Comparison of ENCODE assay signal across 16 cellular contexts in the genomic region with DNA sequence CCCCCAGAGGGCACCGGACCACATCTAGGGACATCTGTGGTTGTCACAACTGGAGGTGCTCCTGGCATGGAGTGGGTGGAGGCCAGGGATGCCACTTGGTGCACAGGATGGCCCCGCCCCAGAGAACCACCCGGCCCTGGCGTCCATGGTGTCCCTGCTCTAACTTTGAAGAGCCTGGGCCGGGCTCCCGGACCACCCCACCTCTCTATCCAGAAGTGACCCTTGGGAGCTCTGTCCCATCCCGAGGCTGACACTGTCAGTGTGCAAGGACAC.
"Had no signal": no experiment of that assay in that cellular context is flagged by ENCODE, and none has a peak within 500 bp of the region (broad histone marks: within the 10 kb centered on the region; RNA-seq: fewer than 3 reads in every experiment).

No MANE protein-coding gene starts in this region.

- H3K27ac ChIP-seq: ovary, testis had no signal

- H3K27ac Mint-ChIP-seq: activated naive CD4-positive, alpha-beta T cell treated with anti-CD3 and anti-CD28 coated beads for 36 hours; activated T-helper 2 cell treated with anti-CD3 and anti-CD28 coated beads, Interferon-gamma antibody, Interleukin-2, Interleukin-4, amounts not matched to agents 10 μg/mL and 5 μg/mL and 100 μg/mL, durations not matched to agents 14 hours and 24 hours and 36 hours; T-helper 2 cell treated with Interferon-gamma antibody and Interleukin-4, amounts not matched to agents 5 μg/mL and 100 μg/mL, for 36 hours had no signal

- ATAC-seq: activated CD4-positive, CD25-positive, alpha-beta regulatory T cell treated with anti-CD3 and anti-CD28 coated beads, Interleukin-2, amount 50 U/mL, for 24 hours; heart right ventricle had no signal

- H3K9me3 Mint-ChIP-seq: activated naive CD4-positive, alpha-beta T cell treated with anti-CD3 and anti-CD28 coated beads for 36 hours; activated T-helper 2 cell treated with anti-CD3 and anti-CD28 coated beads, Interferon-gamma antibody, Interleukin-2, Interleukin-4, amounts not matched to agents 10 μg/mL and 5 μg/mL and 100 μg/mL, durations not matched to agents 14 hours and 24 hours and 36 hours; neural crest cell; T-helper 2 cell treated with Interferon-gamma antibody and Interleukin-4, amounts not matched to agents 5 μg/mL and 100 μg/mL, for 36 hours had no signal

- H3K4me1 Mint-ChIP-seq: neural crest cell had no signal

- H3K4me1 ChIP-seq: testis had no signal

- H3K4me3 Mint-ChIP-seq: activated naive CD4-positive, alpha-beta T cell treated with anti-CD3 and anti-CD28 coated beads for 36 hours; neural crest cell; T-helper 2 cell treated with Interferon-gamma antibody and Interleukin-4, amounts not matched to agents 5 μg/mL and 100 μg/mL, for 36 hours had no signal

- H3K9me3 ChIP-seq: heart right ventricle, ovary, testis, upper lobe of left lung had no signal

- H3K4me3 ChIP-seq: heart right ventricle, lung, ovary, testis, upper lobe of left lung had no signal

- DNase-seq: activated naive CD4-positive, alpha-beta T cell treated with anti-CD3 and anti-CD28 coated beads for 36 hours; activated T-cell treated with anti-CD3 and anti-CD28 coated beads, Interleukin-2, amount 50 U/mL, for 1 hour; effector CD4-positive, alpha-beta T cell; foreskin melanocyte; heart right ventricle; midbrain; ovary; stimulated activated CD4-positive, alpha-beta T cell treated with anti-CD3 and anti-CD28 coated beads, Interleukin-2, amount 100 ng/mL, for 48 hours; stimulated activated naive CD4-positive, alpha-beta T cell; testis; upper lobe of left lung had no signal

- H3K27me3 ChIP-seq: heart right ventricle, ovary, testis, upper lobe of left lung had no signal
